In the genomic region with DNA sequence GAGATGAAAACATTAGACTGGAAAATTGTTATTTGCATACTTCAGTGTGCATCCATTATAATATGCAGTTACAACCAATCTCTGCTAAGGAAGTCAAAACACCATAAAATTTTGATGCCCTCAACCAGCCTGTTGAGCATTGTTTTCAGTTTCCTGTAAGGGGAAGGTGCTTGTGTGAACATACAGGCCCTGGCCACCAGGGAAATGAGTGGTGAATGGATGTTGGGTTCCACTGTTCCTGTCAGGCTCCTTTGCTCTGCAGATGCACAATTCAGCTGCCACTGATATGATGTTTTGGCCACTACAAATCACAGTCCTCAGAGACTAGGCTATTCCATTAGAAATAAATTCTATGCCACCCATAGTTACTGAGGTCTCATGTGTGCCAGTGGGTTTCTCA, we compare ENCODE assay signal across 1 cellular context.
TF ChIP-seq lines count a peak whose summit lies in the region.

No MANE protein-coding gene starts in this region.

TF ChIP-seq in GM23338, 12 proteins besides CTCF, POLR2A, EP300 and RAD21 (continued from another document):
- TF ChIP-seq, protein P1, sequence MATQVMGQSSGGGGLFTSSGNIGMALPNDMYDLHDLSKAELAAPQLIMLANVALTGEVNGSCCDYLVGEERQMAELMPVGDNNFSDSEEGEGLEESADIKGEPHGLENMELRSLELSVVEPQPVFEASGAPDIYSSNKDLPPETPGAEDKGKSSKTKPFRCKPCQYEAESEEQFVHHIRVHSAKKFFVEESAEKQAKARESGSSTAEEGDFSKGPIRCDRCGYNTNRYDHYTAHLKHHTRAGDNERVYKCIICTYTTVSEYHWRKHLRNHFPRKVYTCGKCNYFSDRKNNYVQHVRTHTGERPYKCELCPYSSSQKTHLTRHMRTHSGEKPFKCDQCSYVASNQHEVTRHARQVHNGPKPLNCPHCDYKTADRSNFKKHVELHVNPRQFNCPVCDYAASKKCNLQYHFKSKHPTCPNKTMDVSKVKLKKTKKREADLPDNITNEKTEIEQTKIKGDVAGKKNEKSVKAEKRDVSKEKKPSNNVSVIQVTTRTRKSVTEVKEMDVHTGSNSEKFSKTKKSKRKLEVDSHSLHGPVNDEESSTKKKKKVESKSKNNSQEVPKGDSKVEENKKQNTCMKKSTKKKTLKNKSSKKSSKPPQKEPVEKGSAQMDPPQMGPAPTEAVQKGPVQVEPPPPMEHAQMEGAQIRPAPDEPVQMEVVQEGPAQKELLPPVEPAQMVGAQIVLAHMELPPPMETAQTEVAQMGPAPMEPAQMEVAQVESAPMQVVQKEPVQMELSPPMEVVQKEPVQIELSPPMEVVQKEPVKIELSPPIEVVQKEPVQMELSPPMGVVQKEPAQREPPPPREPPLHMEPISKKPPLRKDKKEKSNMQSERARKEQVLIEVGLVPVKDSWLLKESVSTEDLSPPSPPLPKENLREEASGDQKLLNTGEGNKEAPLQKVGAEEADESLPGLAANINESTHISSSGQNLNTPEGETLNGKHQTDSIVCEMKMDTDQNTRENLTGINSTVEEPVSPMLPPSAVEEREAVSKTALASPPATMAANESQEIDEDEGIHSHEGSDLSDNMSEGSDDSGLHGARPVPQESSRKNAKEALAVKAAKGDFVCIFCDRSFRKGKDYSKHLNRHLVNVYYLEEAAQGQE (IDR thresholded peaks at IDR 0.05; ENCODE audit: unreplicated experiment): no peak
- TF ChIP-seq EZH2phosphoT487 (IDR thresholded peaks at IDR 0.05; ENCODE audit: unreplicated experiment) (no peak), EZH2 (IDR thresholded peaks at IDR 0.05; ENCODE audit: low read depth, unreplicated experiment) (no peak), CREB1 (CRISPR knock-in tag; IDR thresholded peaks at IDR 0.05; ENCODE audit: low read depth) (no peak), NANOG (IDR thresholded peaks at IDR 0.05; ENCODE audit: borderline replicate concordance) (no peak), JUNB (IDR thresholded peaks at IDR 0.05; ENCODE audit: unreplicated experiment) (no peak)
- TF ChIP-seq, protein P2, sequence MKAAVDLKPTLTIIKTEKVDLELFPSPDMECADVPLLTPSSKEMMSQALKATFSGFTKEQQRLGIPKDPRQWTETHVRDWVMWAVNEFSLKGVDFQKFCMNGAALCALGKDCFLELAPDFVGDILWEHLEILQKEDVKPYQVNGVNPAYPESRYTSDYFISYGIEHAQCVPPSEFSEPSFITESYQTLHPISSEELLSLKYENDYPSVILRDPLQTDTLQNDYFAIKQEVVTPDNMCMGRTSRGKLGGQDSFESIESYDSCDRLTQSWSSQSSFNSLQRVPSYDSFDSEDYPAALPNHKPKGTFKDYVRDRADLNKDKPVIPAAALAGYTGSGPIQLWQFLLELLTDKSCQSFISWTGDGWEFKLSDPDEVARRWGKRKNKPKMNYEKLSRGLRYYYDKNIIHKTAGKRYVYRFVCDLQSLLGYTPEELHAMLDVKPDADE (IDR thresholded peaks at IDR 0.05): no peak
